Comparison of ENCODE assay signal across 20 cellular contexts in genomic region chr2:125680809-125681208, GRCh38.
DNase-seq lines count a peak whose midpoint lies in the region; TF ChIP-seq lines count a peak whose summit lies in the region.
"Had no signal": no experiment of that assay in that cellular context is flagged by ENCODE, and none has a peak within 500 bp of the region (broad histone marks: within the 10 kb centered on the region; RNA-seq: fewer than 3 reads in every experiment).

No MANE protein-coding gene starts in this region.

- no peak overlapping the region for H3K4me3 Mint-ChIP-seq in neural progenitor cell
- H3K4me3 Mint-ChIP-seq: B cell; CD4-positive, CD25-positive, alpha-beta regulatory T cell; CD8-positive, alpha-beta T cell had no signal

- H4K20me1 ChIP-seq in neural progenitor cell (ENCODE audit: low read depth), result no peaks in the 10 kb centered on the region
- H4K20me1 ChIP-seq: BLaER1 had no signal

- H3K36me3 Mint-ChIP-seq in neural progenitor cell, result no peaks in the 10 kb centered on the region
- H3K36me3 Mint-ChIP-seq: CD4-positive, CD25-positive, alpha-beta regulatory T cell; CD8-positive, alpha-beta T cell had no signal

- no peaks in the 10 kb centered on the region for H3K9me3 ChIP-seq in neural progenitor cell (ENCODE audit: low read depth)
- H3K9me3 ChIP-seq: Caco-2 had no signal

- no peak overlapping the region for H3K9ac ChIP-seq in neural progenitor cell
- H3K9ac ChIP-seq: BLaER1 had no signal

- H3K4me2 ChIP-seq in neural progenitor cell, result no peak overlapping the region
- H3K4me2 ChIP-seq: BLaER1 had no signal

- H3K36me3 ChIP-seq in neural progenitor cell, result no peaks in the 10 kb centered on the region
- H3K36me3 ChIP-seq: BLaER1 had no signal

- peaks cover 2% of the 10 kb centered on the region for H3K9me3 Mint-ChIP-seq in neural progenitor cell

- no peak overlapping the region for H3K27ac Mint-ChIP-seq in neural progenitor cell
- H3K27ac Mint-ChIP-seq: B cell; CD4-positive, CD25-positive, alpha-beta regulatory T cell; CD8-positive, alpha-beta T cell had no signal

- H3K27me3 ChIP-seq in neural progenitor cell, result no peaks in the 10 kb centered on the region
- H3K27me3 ChIP-seq: BLaER1 had no signal

- H3K4me1 ChIP-seq in neural progenitor cell, result peaks cover 10% of the 10 kb centered on the region
- H3K4me1 ChIP-seq: BLaER1, Caco-2 had no signal

- H3K4me1 Mint-ChIP-seq in neural progenitor cell, result peaks cover 8% of the 10 kb centered on the region
- H3K4me1 Mint-ChIP-seq: B cell; CD4-positive, CD25-positive, alpha-beta regulatory T cell had no signal

- H3K27me3 Mint-ChIP-seq in neural progenitor cell (ENCODE audit: insufficient read depth, low read depth), result peaks cover 3% of the 10 kb centered on the region
- H3K27me3 Mint-ChIP-seq: B cell; CD4-positive, CD25-positive, alpha-beta regulatory T cell had no signal

- no peak overlapping the region for H3K27ac ChIP-seq in neural progenitor cell
- H3K27ac ChIP-seq: 22Rv1, BLaER1, C4-2B had no signal

- peak overlapping the region; percentile 42 for H2AFZ ChIP-seq in neural progenitor cell (replicated peaks)

- no peak overlapping the region for H3K4me3 ChIP-seq in neural progenitor cell
- H3K4me3 ChIP-seq: BLaER1 had no signal

- no peak for TF ChIP-seq CTCF in neural progenitor cell (IDR thresholded peaks at IDR 0.05)

- H3K79me2 ChIP-seq in neural progenitor cell (ENCODE audit: low read depth), result no peaks in the 10 kb centered on the region

- DNase-seq in H4 (ENCODE audit: low spot score) (peak; percentile 0), medulla oblongata (ENCODE audit: extremely low spot score) (peak; percentile 16), neural progenitor cell (ENCODE audit: low spot score) (no peak), putamen (ENCODE audit: low spot score) (peak; percentile 23), UCSD-AML1 (lab: John Stamatoyannopoulos, UW; ENCODE audit: unreplicated experiment) (no peak), NK-92 (lab: John Stamatoyannopoulos, UW; ENCODE audit: unreplicated experiment) (no peak)
- DNase-seq in activated CD4-positive, CD25-positive, alpha-beta regulatory T cell (lab: John Stamatoyannopoulos, UW), result no peak
- no peak for DNase-seq in stimulated activated CD4-positive, alpha-beta T cell treated with anti-CD3 and anti-CD28 coated beads, Interleukin-4, amount 100 ng/mL, for 4 hours
- DNase-seq: Caco-2; CD4-positive, CD25-positive, alpha-beta regulatory T cell; CD8-positive, alpha-beta T cell; DMS153; DND-41; GOT3; H7; HCEC 1CT had no signal

- H3F3A ChIP-seq in neural progenitor cell (ENCODE audit: low read depth), result no peaks in the 10 kb centered on the region

Comparison
In these comparisons a context has a peak if more than half of its experiments do, and no peak if none do; other contexts are left out.
1. DNase-seq: peak in H4 (single experiment), medulla oblongata (single experiment) and putamen (single experiment); none in neural progenitor cell (single experiment), activated CD4-positive, CD25-positive, alpha-beta regulatory T cell (0 of 4), stimulated activated CD4-positive, alpha-beta T cell treated with anti-CD3 and anti-CD28 coated beads, Interleukin-4, amount 100 ng/mL, for 4 hours (0 of 2), UCSD-AML1 (single experiment) and NK-92 (single experiment).